8 cellular contexts compared by ENCODE assay signal in genomic region chr9:100011062-100011681, GRCh38.
DNase-seq lines count a peak whose midpoint lies in the region; ATAC-seq and TF ChIP-seq lines count a peak whose summit lies in the region.

No MANE protein-coding gene starts in this region.

- peak; percentile 78 for TF ChIP-seq CTCF in BE2C (IDR thresholded peaks at IDR 0.05; ENCODE audit: low read depth, low read length)

- no peaks in the 10 kb centered on the region for H3K4me1 Mint-ChIP-seq in activated T-cell treated with anti-CD3 and anti-CD28 coated beads, Interleukin-2, amount 50 U/mL, for 72 hours (ENCODE audit: low read depth)

- peak; percentile 53 for ATAC-seq in GM18517 (IDR thresholded peaks at IDR 0.05; ENCODE audit: unreplicated experiment)
- ATAC-seq in activated T-cell treated with anti-CD3 and anti-CD28 coated beads, Interleukin-2, amount 50 U/mL, for 72 hours (replicated peaks in 1 of 2), result peak; percentile 32 to 34
- no peak for ATAC-seq in HG03159 (IDR thresholded peaks at IDR 0.05; ENCODE audit: unreplicated experiment)
- no peak for ATAC-seq in GM21528 (IDR thresholded peaks at IDR 0.05; ENCODE audit: low FRiP score, unreplicated experiment)

- peaks cover 2 to 5% of the 10 kb centered on the region in 2 donors for H3K36me3 Mint-ChIP-seq in activated T-cell treated with anti-CD3 and anti-CD28 coated beads, Interleukin-2, amount 50 U/mL, for 72 hours (ENCODE audit: insufficient read depth in 2 of 2)

- H3K4me3 Mint-ChIP-seq in activated T-cell treated with anti-CD3 and anti-CD28 coated beads, Interleukin-2, amount 50 U/mL, for 72 hours, result no peak overlapping the region

- H3K27me3 Mint-ChIP-seq in activated T-cell treated with anti-CD3 and anti-CD28 coated beads, Interleukin-2, amount 50 U/mL, for 72 hours (ENCODE audit: low read depth), result no peaks in the 10 kb centered on the region

- DNase-seq in BE2C (peak; percentile 57), NCI-H526 (lab: John Stamatoyannopoulos, UW) (peak; percentile 0 to 64), iPS-NIHi7 (ENCODE audit: extremely low spot score) (peak; percentile 63)
- DNase-seq in activated T-cell treated with anti-CD3 and anti-CD28 coated beads, Interleukin-2, amount 50 U/mL, for 72 hours, result peak; percentile 37 to 49
- peak; percentile 6 to 7 for DNase-seq in stimulated activated CD8-positive, alpha-beta memory T cell treated with anti-CD3 and anti-CD28 coated beads, Interleukin-4, amount 100 ng/mL, for 4 hours (ENCODE audit: low read depth in 2 of 2, low spot score in 1 of 2)

- H3K27ac Mint-ChIP-seq in activated T-cell treated with anti-CD3 and anti-CD28 coated beads, Interleukin-2, amount 50 U/mL, for 72 hours, result no peak overlapping the region

- H3K9me3 ChIP-seq in BE2C, result no peaks in the 10 kb centered on the region

- no peak overlapping the region for H3K4me3 ChIP-seq in BE2C (ENCODE audit: low read depth, low read length)

- peaks cover 0 to 2% of the 10 kb centered on the region in 2 donors for H3K9me3 Mint-ChIP-seq in activated T-cell treated with anti-CD3 and anti-CD28 coated beads, Interleukin-2, amount 50 U/mL, for 72 hours

- H3K27me3 ChIP-seq in BE2C, result no peaks in the 10 kb centered on the region

- H3K4me1 ChIP-seq in BE2C, result no peaks in the 10 kb centered on the region

- peaks cover 9% of the 10 kb centered on the region for H3K36me3 ChIP-seq in BE2C

Comparison
In these comparisons a context has a peak if more than half of its experiments do, and no peak if none do; other contexts are left out.
1. DNase-seq: peak in every context shown above with its lines; median percentile 63 in iPS-NIHi7; 57 in BE2C; 43 in activated T-cell treated with anti-CD3 and anti-CD28 coated beads, Interleukin-2, amount 50 U/mL, for 72 hours; 32 in NCI-H526; 6 in stimulated activated CD8-positive, alpha-beta memory T cell treated with anti-CD3 and anti-CD28 coated beads, Interleukin-4, amount 100 ng/mL, for 4 hours.
2. ATAC-seq: peak in GM18517 (single experiment) and activated T-cell treated with anti-CD3 and anti-CD28 coated beads, Interleukin-2, amount 50 U/mL, for 72 hours (2 of 2); none in HG03159 (single experiment) and GM21528 (single experiment).